ENCODE assay signal across 20 cellular contexts in the genomic region with DNA sequence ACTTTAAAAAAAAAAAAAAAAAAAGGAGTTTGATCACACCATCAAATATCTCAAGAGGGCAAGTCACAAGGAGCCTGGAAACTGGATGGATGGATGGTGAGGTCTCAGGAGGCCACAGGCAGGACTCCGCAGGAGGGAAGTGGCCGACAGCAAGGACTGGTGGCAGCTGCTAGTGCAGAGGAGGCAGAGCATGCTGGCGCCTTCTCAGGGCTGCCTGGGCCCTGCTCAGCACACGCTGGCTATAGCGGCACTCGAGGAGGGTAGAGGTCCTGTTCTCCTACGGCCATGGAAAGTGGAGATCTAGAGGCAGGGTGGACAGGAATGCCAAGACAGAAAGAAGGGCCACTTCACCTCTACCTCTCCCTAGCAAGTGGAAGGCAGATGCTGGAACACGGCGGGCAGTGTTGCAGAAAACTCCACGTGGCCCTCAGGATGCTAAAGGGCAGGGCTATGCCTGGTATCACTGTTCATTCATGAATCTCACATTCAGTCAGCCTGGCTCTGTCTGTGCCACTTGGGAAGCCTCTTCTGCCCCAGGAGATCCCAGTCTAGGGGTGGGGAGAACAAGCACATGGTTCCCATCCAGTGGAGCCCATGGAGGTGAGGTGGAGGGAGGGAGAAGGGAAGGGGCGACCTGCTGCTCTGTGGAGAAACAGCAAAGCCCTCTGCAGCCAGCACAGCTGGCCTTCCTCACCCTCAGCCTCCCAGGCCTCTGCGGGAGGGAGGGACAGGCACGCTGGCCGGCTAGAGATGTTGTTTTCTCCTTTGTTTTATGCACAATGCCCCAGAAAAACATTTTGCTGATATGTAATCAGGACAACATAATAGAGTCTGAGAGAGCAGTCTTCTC.
A peak's percentile ranks its signal among the peaks of the same experiment; 100 is the strongest.
DNase-seq lines count a peak whose midpoint lies in the region; ATAC-seq and TF ChIP-seq lines count a peak whose summit lies in the region.
"Had no signal": no experiment of that assay in that cellular context is flagged by ENCODE, and none has a peak within 500 bp of the region (broad histone marks: within the 10 kb centered on the region; RNA-seq: fewer than 3 reads in every experiment).

No MANE protein-coding gene starts in this region.

- H3K27me3 Mint-ChIP-seq in T-helper 2 cell treated with Interferon-gamma antibody and Interleukin-4, amounts not matched to agents 5 μg/mL and 100 μg/mL, for 36 hours (ENCODE audit: low read depth): no peaks in the 10 kb centered on the region
- no peaks in the 10 kb centered on the region for H3K27me3 Mint-ChIP-seq in activated CD8-positive, alpha-beta T cell treated with anti-CD3 and anti-CD28 coated beads, Interleukin-2, amount 10 ng/mL, durations not matched to agents 7 days and 5 days (ENCODE audit: low read depth)

- TF ChIP-seq EP300 in gastroesophageal sphincter (IDR thresholded peaks at IDR 0.05): no peak

- DNase-seq in T-helper 2 cell treated with Interferon-gamma antibody and Interleukin-4, amounts not matched to agents 5 μg/mL and 100 μg/mL, for 36 hours (ENCODE audit: low spot score): no peak
- no peak for DNase-seq in T-helper 2 cell
- no peak for DNase-seq in activated CD8-positive, alpha-beta T cell treated with anti-CD3 and anti-CD28 coated beads, Interleukin-2, amount 10 ng/mL, durations not matched to agents 7 days and 5 days
- DNase-seq in retina: peak; percentile 26
- DNase-seq in CD1c-positive myeloid dendritic cell (ENCODE audit: extremely low spot score): no peak
- DNase-seq in NCI-H345 treated with DMSO at 0.1 percent for 48 hours (lab: John Stamatoyannopoulos, UW; ENCODE audit: unreplicated experiment): no peak
- DNase-seq: 8988T; activated T-cell treated with anti-CD3 and anti-CD28 coated beads, Interleukin-2, amount 50 U/mL, for 4 hours; COR-L47; effector CD8-positive, alpha-beta T cell; GF-D8; mucosa of descending colon; NCI-H1694 treated with DMSO at 0.1 percent for 48 hours; PC-3; psoas muscle; uterus had no signal

- H3K4me1 Mint-ChIP-seq in T-helper 2 cell treated with Interferon-gamma antibody and Interleukin-4, amounts not matched to agents 5 μg/mL and 100 μg/mL, for 36 hours (ENCODE audit: low read depth): peaks cover 33% of the 10 kb centered on the region
- H3K4me1 Mint-ChIP-seq in activated CD8-positive, alpha-beta T cell treated with anti-CD3 and anti-CD28 coated beads, Interleukin-2, amount 10 ng/mL, durations not matched to agents 7 days and 5 days (ENCODE audit: low read depth): peaks cover 47% of the 10 kb centered on the region

- peaks cover 0 to 16% (median 0%) of the 10 kb centered on the region in 3 donors for H3K9me3 ChIP-seq in gastroesophageal sphincter
- H3K9me3 ChIP-seq: psoas muscle, uterus had no signal

- CTCF ChIA-PET in activated CD8-positive, alpha-beta T cell treated with anti-CD3 and anti-CD28 coated beads, Interleukin-2, amount 10 ng/mL, durations not matched to agents 7 days and 5 days (lab: Charles Lee): interaction anchor here (1.0 to 1.4 kb wide), 3 partner anchors 16 to 214 kb away, joined by 3 read pairs; no protein-coding TSS in a partner anchor

- peaks cover 16% of the 10 kb centered on the region for H3K9me3 Mint-ChIP-seq in T-helper 2 cell treated with Interferon-gamma antibody and Interleukin-4, amounts not matched to agents 5 μg/mL and 100 μg/mL, for 36 hours
- peaks cover 10% of the 10 kb centered on the region for H3K9me3 Mint-ChIP-seq in activated CD8-positive, alpha-beta T cell treated with anti-CD3 and anti-CD28 coated beads, Interleukin-2, amount 10 ng/mL, durations not matched to agents 7 days and 5 days (ENCODE audit: insufficient read depth)

- WGBS in gastroesophageal sphincter (ENCODE audit: low coverage in 1 of 2), 2 donors: 58 to 86% methylated on average over 3 to 9 of the region's 14 CpGs

- POLR2A ChIA-PET in activated CD8-positive, alpha-beta T cell treated with anti-CD3 and anti-CD28 coated beads, Interleukin-2, amount 10 ng/mL, durations not matched to agents 7 days and 5 days (lab: Charles Lee): interaction anchor here (1.1 kb wide), 2 partner anchors 10 to 50 kb away, joined by 3 to 5 read pairs; no protein-coding TSS in a partner anchor

- no peak overlapping the region for H3K4me3 Mint-ChIP-seq in T-helper 2 cell treated with Interferon-gamma antibody and Interleukin-4, amounts not matched to agents 5 μg/mL and 100 μg/mL, for 36 hours
- no peak overlapping the region for H3K4me3 Mint-ChIP-seq in activated CD8-positive, alpha-beta T cell treated with anti-CD3 and anti-CD28 coated beads, Interleukin-2, amount 10 ng/mL, durations not matched to agents 7 days and 5 days
- H3K4me3 Mint-ChIP-seq: activated T-cell treated with anti-CD3 and anti-CD28 coated beads, Interleukin-2, amount 50 U/mL, for 4 hours had no signal

- H3K36me3 ChIP-seq in gastroesophageal sphincter: peaks cover 0 to 25% of the 10 kb centered on the region in 2 donors
- H3K36me3 ChIP-seq: uterus had no signal

- peaks cover 69% of the 10 kb centered on the region for H3K36me3 Mint-ChIP-seq in T-helper 2 cell treated with Interferon-gamma antibody and Interleukin-4, amounts not matched to agents 5 μg/mL and 100 μg/mL, for 36 hours (ENCODE audit: low read depth)
- H3K36me3 Mint-ChIP-seq in activated CD8-positive, alpha-beta T cell treated with anti-CD3 and anti-CD28 coated beads, Interleukin-2, amount 10 ng/mL, durations not matched to agents 7 days and 5 days (ENCODE audit: low read depth): peaks cover 84% of the 10 kb centered on the region

- TF ChIP-seq POLR2A in gastroesophageal sphincter (IDR thresholded peaks at IDR 0.05): no peak

- no peak for TF ChIP-seq CTCF in gastroesophageal sphincter (IDR thresholded peaks at IDR 0.05)

- no peak overlapping the region for H3K4me3 ChIP-seq in gastroesophageal sphincter
- H3K4me3 ChIP-seq: mucosa of descending colon, psoas muscle, uterus had no signal

- H3K27me3 ChIP-seq in gastroesophageal sphincter: no peaks in the 10 kb centered on the region
- H3K27me3 ChIP-seq: uterus had no signal

- H3K27ac ChIP-seq in gastroesophageal sphincter: peak overlapping the region; percentile 61 to 86 (median 78)
- H3K27ac ChIP-seq: psoas muscle, uterus, VCaP had no signal

- peaks cover 0 to 57% (median 20%) of the 10 kb centered on the region in 3 donors for H3K4me1 ChIP-seq in gastroesophageal sphincter
- H3K4me1 ChIP-seq: uterus had no signal

- H3K27ac Mint-ChIP-seq in T-helper 2 cell treated with Interferon-gamma antibody and Interleukin-4, amounts not matched to agents 5 μg/mL and 100 μg/mL, for 36 hours: peak overlapping the region; percentile 46
- peak overlapping the region; percentile 56 for H3K27ac Mint-ChIP-seq in activated CD8-positive, alpha-beta T cell treated with anti-CD3 and anti-CD28 coated beads, Interleukin-2, amount 10 ng/mL, durations not matched to agents 7 days and 5 days

- ATAC-seq in activated CD8-positive, alpha-beta T cell treated with anti-CD3 and anti-CD28 coated beads, Interleukin-2, amount 10 ng/mL, durations not matched to agents 7 days and 5 days: no peak
- ATAC-seq in gastroesophageal sphincter (no peak), HG02938 (IDR thresholded peaks at IDR 0.05; ENCODE audit: unreplicated experiment) (no peak)
- ATAC-seq: activated T-cell treated with anti-CD3 and anti-CD28 coated beads, Interleukin-2, amount 50 U/mL, for 4 hours; mucosa of descending colon; PC-3; psoas muscle; SK-N-SH treated with all-trans-retinoic acid at 6 μM for 48 hours had no signal
